Comparison of ENCODE assay signal across 7 cellular contexts in genomic region chr18:64142904-64143303, GRCh38. TPM values are rescaled to one million over a fixed set of nuclear protein-coding genes. Genes with fewer than 3 reads are reported as not detected.
"Had no signal": no experiment of that assay in that cellular context is flagged by ENCODE, and none has a peak within 500 bp of the region (broad histone marks: within the 10 kb centered on the region; RNA-seq: fewer than 3 reads in every experiment).

No MANE protein-coding gene starts in this region.

- DNase-seq: GDM1, GF-D8 had no signal

- FAIRE-seq: G401.6, GM12878, GM12892, GM18507 had no signal

- H3K4me3 ChIP-seq: GM12878 had no signal

- ATAC-seq: GM12878 had no signal

RNA-seq across cellular contexts. Expression of gene LINC00305, which starts 6.0 kb away (rescaled TPM):
- total RNA-seq: G401, GM12878 had no signal
